In genomic region chr5:55592388-55593114, GRCh38 we compare ENCODE assay signal across 27 cellular contexts. TPM values are rescaled to one million over a fixed set of nuclear protein-coding genes. Genes with fewer than 3 reads are reported as not detected.
A peak's percentile ranks its signal among the peaks of the same experiment; 100 is the strongest.
DNase-seq lines count a peak whose midpoint lies in the region; ATAC-seq and TF ChIP-seq lines count a peak whose summit lies in the region.
"Had no signal": no experiment of that assay in that cellular context is flagged by ENCODE, and none has a peak within 500 bp of the region (broad histone marks: within the 10 kb centered on the region; RNA-seq: fewer than 3 reads in every experiment).

No MANE protein-coding gene starts in this region.

- DNase-seq in left ventricle myocardium inferior = no peak
- no peak for DNase-seq in left ventricle myocardium superior
- DNase-seq in SJCRH30 = no peak
- DNase-seq in NCI-H510A (lab: John Stamatoyannopoulos, UW) = no peak
- DNase-seq: activated CD8-positive, alpha-beta memory T cell treated with anti-CD3 and anti-CD28 coated beads, Interleukin-2, amount 50 U/mL, for 48 hours; C1 segment of cervical spinal cord; DMS53; dorsolateral prefrontal cortex; GOT3; KG1; left lung; MM.1S; NCI-H2029 treated with DMSO at 0.1 percent for 48 hours; SHP77; stimulated activated CD4-positive, alpha-beta T cell treated with anti-CD3 and anti-CD28 coated beads, Interleukin-12 subunit alpha, Interleukin-12 subunit beta, amount 100 ng/mL, for 4 hours; stimulated activated CD4-positive, alpha-beta T cell treated with anti-CD3 and anti-CD28 coated beads, Interleukin-4, amount 100 ng/mL, for 1 hour; T1000 had no signal

- H3K4me1 Mint-ChIP-seq in dendritic cell treated with granulocyte-macrophage colony-stimulating factor and Interleukin-4, amounts not matched to agents 40 ng/mL and 50 ng/mL, for 4 days (ENCODE audit: low read depth) = peaks cover 42% of the 10 kb centered on the region

- ATAC-seq in left ventricle myocardium superior = no peak
- no peak for ATAC-seq in HG02852 (IDR thresholded peaks at IDR 0.05; ENCODE audit: unreplicated experiment)
- no peak for ATAC-seq in GM21423 (IDR thresholded peaks at IDR 0.05; ENCODE audit: unreplicated experiment)
- ATAC-seq: activated naive CD4-positive, alpha-beta T cell treated with anti-CD3 and anti-CD28 coated beads, Interleukin-2, amount 50 U/mL, for 72 hours; activated T-helper 17 cell treated with anti-CD3 and anti-CD28 coated beads, Interleukin-2, amount 50 U/mL, for 72 hours; gastroesophageal sphincter; left lung; natural killer cell treated with Interleukin-12 subunit alpha and Interleukin-12 subunit beta and Interleukin-15 and Interleukin-18, amount 100 ng/mL, for 72 hours had no signal

- H3K9me3 ChIP-seq in left ventricle myocardium inferior (replicated peaks) = no peaks in the 10 kb centered on the region
- H3K9me3 ChIP-seq in SJCRH30 (replicated peaks) = peaks cover 5% of the 10 kb centered on the region; the same call in 1 of the 2 replicates
- no peaks in the 10 kb centered on the region for H3K9me3 ChIP-seq in skeletal muscle tissue (ENCODE audit: control insufficient read depth in 3 of 3, low read length in 3 of 3)
- H3K9me3 ChIP-seq: gastroesophageal sphincter, suprapubic skin had no signal

- H3K4me3 Mint-ChIP-seq in dendritic cell treated with granulocyte-macrophage colony-stimulating factor and Interleukin-4, amounts not matched to agents 40 ng/mL and 50 ng/mL, for 4 days = no peak overlapping the region
- H3K4me3 Mint-ChIP-seq: activated T-helper 17 cell treated with anti-CD3 and anti-CD28 coated beads, Interleukin-2, amount 50 U/mL, for 72 hours; natural killer cell treated with Interleukin-12 subunit alpha and Interleukin-12 subunit beta and Interleukin-15 and Interleukin-18, amount 100 ng/mL, for 72 hours had no signal

- H3K4me1 ChIP-seq in left ventricle myocardium inferior (peaks cover 34% of the 10 kb centered on the region), SJCRH30 (peaks cover 13% of the 10 kb centered on the region), skeletal muscle tissue (ENCODE audit: control insufficient read depth in 3 of 3, insufficient read depth in 3 of 3, low read length in 3 of 3) (peaks cover 4 to 9% (median 4%) of the 10 kb centered on the region in 3 donors)

- intact Hi-C loops in left ventricle myocardium inferior (cut with micrococcal nuclease) (no loop called here), left ventricle myocardium superior (cut with micrococcal nuclease) (no loop called here)
- intact Hi-C loops in dendritic cell treated with granulocyte-macrophage colony-stimulating factor and Interleukin-4, amounts not matched to agents 40 ng/mL and 50 ng/mL, for 4 days (cut with micrococcal nuclease) = no loop called here

- H3K27ac ChIP-seq in left ventricle myocardium inferior (replicated peaks) = peak overlapping the region; percentile 97
- peak overlapping the region; percentile 17; the same call in 1 of the 2 replicates for H3K27ac ChIP-seq in SJCRH30
- peak overlapping the region; percentile 6 for H3K27ac ChIP-seq in skeletal muscle tissue (ENCODE audit: low read depth, low read length)
- H3K27ac ChIP-seq: gastroesophageal sphincter, left lung, parathyroid adenoma, suprapubic skin had no signal

- no peak for TF ChIP-seq CTCF in left ventricle myocardium inferior (IDR thresholded peaks at IDR 0.05; ENCODE audit: borderline replicate concordance)

- H3K27me3 ChIP-seq in left ventricle myocardium inferior (ENCODE audit: low read depth) (no peaks in the 10 kb centered on the region), SJCRH30 (no peaks in the 10 kb centered on the region), skeletal muscle tissue (ENCODE audit: control insufficient read depth in 3 of 3, insufficient read depth in 3 of 3, low read length in 3 of 3) (no peaks in the 10 kb centered on the region)
- H3K27me3 ChIP-seq: dorsolateral prefrontal cortex, gastroesophageal sphincter, left lung, suprapubic skin had no signal

- no peak overlapping the region for H3K4me3 ChIP-seq in left ventricle myocardium inferior
- H3K4me3 ChIP-seq in SJCRH30 = no peak overlapping the region
- H3K4me3 ChIP-seq in skeletal muscle tissue (ENCODE audit: low read length in 3 of 3) = no peak overlapping the region
- H3K4me3 ChIP-seq: dorsolateral prefrontal cortex, gastroesophageal sphincter, left lung, suprapubic skin had no signal

- H3K36me3 Mint-ChIP-seq in dendritic cell treated with granulocyte-macrophage colony-stimulating factor and Interleukin-4, amounts not matched to agents 40 ng/mL and 50 ng/mL, for 4 days (ENCODE audit: low read depth) = no peaks in the 10 kb centered on the region
- H3K36me3 Mint-ChIP-seq: natural killer cell treated with Interleukin-12 subunit alpha and Interleukin-12 subunit beta and Interleukin-15 and Interleukin-18, amount 100 ng/mL, for 72 hours had no signal

- H3K9me3 Mint-ChIP-seq in dendritic cell treated with granulocyte-macrophage colony-stimulating factor and Interleukin-4, amounts not matched to agents 40 ng/mL and 50 ng/mL, for 4 days = no peaks in the 10 kb centered on the region
- H3K9me3 Mint-ChIP-seq: natural killer cell treated with Interleukin-12 subunit alpha and Interleukin-12 subunit beta and Interleukin-15 and Interleukin-18, amount 100 ng/mL, for 72 hours had no signal

- H3K27ac Mint-ChIP-seq in dendritic cell treated with granulocyte-macrophage colony-stimulating factor and Interleukin-4, amounts not matched to agents 40 ng/mL and 50 ng/mL, for 4 days = peak overlapping the region; percentile 20
- H3K27ac Mint-ChIP-seq: activated T-helper 17 cell treated with anti-CD3 and anti-CD28 coated beads, Interleukin-2, amount 50 U/mL, for 72 hours; natural killer cell treated with Interleukin-12 subunit alpha and Interleukin-12 subunit beta and Interleukin-15 and Interleukin-18, amount 100 ng/mL, for 72 hours had no signal

- H3K36me3 ChIP-seq in left ventricle myocardium inferior (no peaks in the 10 kb centered on the region), SJCRH30 (no peaks in the 10 kb centered on the region), skeletal muscle tissue (ENCODE audit: control insufficient read depth in 3 of 3, insufficient read depth in 3 of 3, low read length in 3 of 3) (no peaks in the 10 kb centered on the region)
- H3K36me3 ChIP-seq: gastroesophageal sphincter, left lung, suprapubic skin had no signal

- H3K27me3 Mint-ChIP-seq in dendritic cell treated with granulocyte-macrophage colony-stimulating factor and Interleukin-4, amounts not matched to agents 40 ng/mL and 50 ng/mL, for 4 days = no peaks in the 10 kb centered on the region
- H3K27me3 Mint-ChIP-seq: activated T-helper 17 cell treated with anti-CD3 and anti-CD28 coated beads, Interleukin-2, amount 50 U/mL, for 72 hours had no signal

- H3K9ac ChIP-seq in skeletal muscle tissue (ENCODE audit: low read depth in 1 of 3, low read length in 3 of 3) = no peak overlapping the region
- H3K9ac ChIP-seq: parathyroid adenoma had no signal

RNA-seq across cellular contexts. Expression of gene PLPP1, which starts 57.8 kb away (rescaled TPM):
- 72.6 TPM for total RNA-seq in left ventricle myocardium inferior
- total RNA-seq in left ventricle myocardium superior = 75.7 TPM
- total RNA-seq in SJCRH30 (2014; rRNA removed; shearing (Covaris generic)) = 31.3 and 35.1 TPM in 2 replicates
- 101 TPM for total RNA-seq in skeletal muscle tissue

Comparison
In these comparisons a context has a peak if more than half of its experiments do, and no peak if none do; other contexts are left out.
1. H3K27ac ChIP-seq: peak in every context shown above with its lines; median percentile 97 in left ventricle myocardium inferior; 17 in SJCRH30; 6 in skeletal muscle tissue.